In genomic region chr14:76115010-76115422, GRCh38 we compare ENCODE assay signal across 22 cellular contexts. TPM values are rescaled to one million over a fixed set of nuclear protein-coding genes. Genes with fewer than 3 reads are reported as not detected.
DNase-seq lines count a peak whose midpoint lies in the region; ATAC-seq and TF ChIP-seq lines count a peak whose summit lies in the region.
"Had no signal": no experiment of that assay in that cellular context is flagged by ENCODE, and none has a peak within 500 bp of the region (broad histone marks: within the 10 kb centered on the region; RNA-seq: fewer than 3 reads in every experiment).

No MANE protein-coding gene starts in this region.

- H4K20me1 ChIP-seq in OCI-LY1 (ENCODE audit: insufficient read depth, low read length): no peaks in the 10 kb centered on the region

- H2AFZ ChIP-seq in OCI-LY1 (ENCODE audit: low read length): no peak overlapping the region

- DNase-seq in EH (ENCODE audit: low read depth) (peak; percentile 22), HFFc6 (no peak), iPS DF 19.7 (ENCODE audit: low read depth, low spot score) (peak; percentile 75)
- DNase-seq in activated T-helper 1 cell treated with anti-CD3 and anti-CD28 coated beads, Interleukin-12 subunit alpha, Interleukin-12 subunit beta, Interleukin-2, Interleukin-4 antibody, amounts not matched to agents 30 ng/mL and 10 ng/mL and 1 ng/mL, durations not matched to agents 14 hours and 24 hours and 36 hours (ENCODE audit: low spot score): no peak
- DNase-seq in stimulated activated CD4-positive, alpha-beta T cell treated with anti-CD3 and anti-CD28 coated beads, Interleukin-4, amount 100 ng/mL, for 24 hours: no peak
- DNase-seq: activated CD4-positive, alpha-beta T cell treated with anti-CD3 and anti-CD28 coated beads, Interleukin-2, amount 50 U/mL, for 48 hours; activated gamma-delta T cell treated with Interleukin-2 at 50 U/mL for 16 hours; CD8-positive, alpha-beta T cell; cortex of kidney; DND-41; head of caudate nucleus; left ventricle myocardium inferior; NCI-H1930; NK-92 treated with Interleukin-12 subunit alpha and Interleukin-12 subunit beta, amount 100 ng/mL, for 24 hours; stimulated activated CD4-positive, alpha-beta T cell treated with anti-CD3 and anti-CD28 coated beads, Interleukin-1b, Interleukin-23, amount 100 ng/mL, for 48 hours; stimulated activated naive CD4-positive, alpha-beta T cell had no signal

- intact Hi-C loops in activated T-helper 1 cell treated with anti-CD3 and anti-CD28 coated beads, Interleukin-12 subunit alpha, Interleukin-12 subunit beta, Interleukin-2, Interleukin-4 antibody, amounts not matched to agents 30 ng/mL and 10 ng/mL and 1 ng/mL, durations not matched to agents 14 hours and 24 hours and 36 hours (cut with micrococcal nuclease): no loop called here

- TF ChIP-seq CTCF in HFFc6 (IDR thresholded peaks at IDR 0.05) (peak; percentile 15; the same call in 1 of the 2 replicates), OCI-LY1 (IDR thresholded peaks at IDR 0.05; ENCODE audit: low read length) (0 out of 2 replicates have a peak, but pooled peaks have one; percentile 5)

- H3K36me3 ChIP-seq in OCI-LY1 (ENCODE audit: insufficient read depth, low read length): no peaks in the 10 kb centered on the region
- H3K36me3 ChIP-seq: left ventricle myocardium inferior, prostate gland, thoracic aorta had no signal

- H3K79me2 ChIP-seq in OCI-LY1 (ENCODE audit: insufficient read depth, low read length): no peaks in the 10 kb centered on the region

- no peaks in the 10 kb centered on the region for H3K27me3 ChIP-seq in OCI-LY1 (ENCODE audit: insufficient read depth, low read length)

- no peaks in the 10 kb centered on the region for H3F3A ChIP-seq in OCI-LY1 (ENCODE audit: insufficient read depth, low read length)

- H3K27ac ChIP-seq in OCI-LY1 (ENCODE audit: low read depth, low read length, poor library complexity, severe bottlenecking): no peak overlapping the region
- H3K27ac ChIP-seq: left ventricle myocardium inferior, prostate gland, thoracic aorta, VCaP had no signal

- ATAC-seq in GM18907 (IDR thresholded peaks at IDR 0.05; ENCODE audit: unreplicated experiment): no peak
- no peak for ATAC-seq in GM21825 (IDR thresholded peaks at IDR 0.05; ENCODE audit: unreplicated experiment)
- ATAC-seq: CD8-positive, alpha-beta T cell had no signal

- no peak overlapping the region for H3K27ac Mint-ChIP-seq in HFFc6
- H3K27ac Mint-ChIP-seq in activated T-helper 1 cell treated with anti-CD3 and anti-CD28 coated beads, Interleukin-12 subunit alpha, Interleukin-12 subunit beta, Interleukin-2, Interleukin-4 antibody, amounts not matched to agents 30 ng/mL and 10 ng/mL and 1 ng/mL, durations not matched to agents 14 hours and 24 hours and 36 hours: no peak overlapping the region
- H3K27ac Mint-ChIP-seq: CD8-positive, alpha-beta T cell had no signal

- no peak overlapping the region for H3K4me3 ChIP-seq in OCI-LY1 (ENCODE audit: low read depth, low read length, poor library complexity, severe bottlenecking)
- H3K4me3 ChIP-seq: left ventricle myocardium inferior, prostate gland, thoracic aorta had no signal

- peaks cover 20% of the 10 kb centered on the region for H3K27me3 Mint-ChIP-seq in HFFc6 (ENCODE audit: insufficient read depth)
- H3K27me3 Mint-ChIP-seq in activated T-helper 1 cell treated with anti-CD3 and anti-CD28 coated beads, Interleukin-12 subunit alpha, Interleukin-12 subunit beta, Interleukin-2, Interleukin-4 antibody, amounts not matched to agents 30 ng/mL and 10 ng/mL and 1 ng/mL, durations not matched to agents 14 hours and 24 hours and 36 hours (ENCODE audit: insufficient read depth): peaks cover 4% of the 10 kb centered on the region

- H3K4me3 Mint-ChIP-seq in HFFc6: no peak overlapping the region
- no peak overlapping the region for H3K4me3 Mint-ChIP-seq in activated T-helper 1 cell treated with anti-CD3 and anti-CD28 coated beads, Interleukin-12 subunit alpha, Interleukin-12 subunit beta, Interleukin-2, Interleukin-4 antibody, amounts not matched to agents 30 ng/mL and 10 ng/mL and 1 ng/mL, durations not matched to agents 14 hours and 24 hours and 36 hours
- H3K4me3 Mint-ChIP-seq: CD8-positive, alpha-beta T cell had no signal

- H3K36me3 Mint-ChIP-seq in HFFc6 (ENCODE audit: low read depth): no peaks in the 10 kb centered on the region
- H3K36me3 Mint-ChIP-seq in activated T-helper 1 cell treated with anti-CD3 and anti-CD28 coated beads, Interleukin-12 subunit alpha, Interleukin-12 subunit beta, Interleukin-2, Interleukin-4 antibody, amounts not matched to agents 30 ng/mL and 10 ng/mL and 1 ng/mL, durations not matched to agents 14 hours and 24 hours and 36 hours (ENCODE audit: low read depth): no peaks in the 10 kb centered on the region
- H3K36me3 Mint-ChIP-seq: CD8-positive, alpha-beta T cell had no signal

- no peaks in the 10 kb centered on the region for H3K9me2 ChIP-seq in OCI-LY1 (ENCODE audit: low read depth, low read length)

- H3K9me3 ChIP-seq in OCI-LY1 (ENCODE audit: low read length): no peaks in the 10 kb centered on the region
- H3K9me3 ChIP-seq: left ventricle myocardium inferior, prostate gland, thoracic aorta had no signal

- no peak overlapping the region for H3K9ac ChIP-seq in OCI-LY1 (ENCODE audit: low read length)

- H3K4me2 ChIP-seq in OCI-LY1 (ENCODE audit: low read length): no peak overlapping the region

- no peaks in the 10 kb centered on the region for H3K9me3 Mint-ChIP-seq in HFFc6
- H3K9me3 Mint-ChIP-seq in activated T-helper 1 cell treated with anti-CD3 and anti-CD28 coated beads, Interleukin-12 subunit alpha, Interleukin-12 subunit beta, Interleukin-2, Interleukin-4 antibody, amounts not matched to agents 30 ng/mL and 10 ng/mL and 1 ng/mL, durations not matched to agents 14 hours and 24 hours and 36 hours: no peaks in the 10 kb centered on the region
- H3K9me3 Mint-ChIP-seq: CD8-positive, alpha-beta T cell had no signal

- no peaks in the 10 kb centered on the region for H3K4me1 ChIP-seq in OCI-LY1 (ENCODE audit: insufficient read depth, low read length, severe bottlenecking)
- H3K4me1 ChIP-seq: left ventricle myocardium inferior, prostate gland had no signal

- H3K4me1 Mint-ChIP-seq in HFFc6 (ENCODE audit: low read depth): peaks cover 1% of the 10 kb centered on the region; the same call in 1 of the 2 replicates
- no peaks in the 10 kb centered on the region for H3K4me1 Mint-ChIP-seq in activated T-helper 1 cell treated with anti-CD3 and anti-CD28 coated beads, Interleukin-12 subunit alpha, Interleukin-12 subunit beta, Interleukin-2, Interleukin-4 antibody, amounts not matched to agents 30 ng/mL and 10 ng/mL and 1 ng/mL, durations not matched to agents 14 hours and 24 hours and 36 hours (ENCODE audit: low read depth)

RNA-seq across cellular contexts. Expression of gene GPATCH2L, which starts 36.7 kb away (rescaled TPM):
- total RNA-seq in HFFc6 (2021; fragmentation: NEBNext Ultra II Directional; extraction: Animal tissue kit (Norgen Biotek cat#: 25700)): 10 to 100 TPM; 38.3 to 44.8 (median 41.9) TPM
- 56.1 and 60.9 TPM in 2 replicates for total RNA-seq in activated T-helper 1 cell treated with anti-CD3 and anti-CD28 coated beads, Interleukin-12 subunit alpha, Interleukin-12 subunit beta, Interleukin-2, Interleukin-4 antibody, amounts not matched to agents 30 ng/mL and 10 ng/mL and 1 ng/mL, durations not matched to agents 14 hours and 24 hours and 36 hours

Comparison
In these comparisons a context has a peak if more than half of its experiments do, and no peak if none do; other contexts are left out.
1. DNase-seq: peak in EH (single experiment) and iPS DF 19.7 (single experiment); none in HFFc6 (single experiment), activated T-helper 1 cell treated with anti-CD3 and anti-CD28 coated beads, Interleukin-12 subunit alpha, Interleukin-12 subunit beta, Interleukin-2, Interleukin-4 antibody, amounts not matched to agents 30 ng/mL and 10 ng/mL and 1 ng/mL, durations not matched to agents 14 hours and 24 hours and 36 hours (single experiment) and stimulated activated CD4-positive, alpha-beta T cell treated with anti-CD3 and anti-CD28 coated beads, Interleukin-4, amount 100 ng/mL, for 24 hours (single experiment).